Comparison of ENCODE assay signal across 14 cellular contexts in genomic region chr12:102959391-102959790, GRCh38. TPM values are rescaled to one million over a fixed set of nuclear protein-coding genes. Genes with fewer than 3 reads are reported as not detected.
DNase-seq lines count a peak whose midpoint lies in the region; ATAC-seq lines count a peak whose summit lies in the region.
"Had no signal": no experiment of that assay in that cellular context is flagged by ENCODE, and none has a peak within 500 bp of the region (broad histone marks: within the 10 kb centered on the region; RNA-seq: fewer than 3 reads in every experiment).

No MANE protein-coding gene starts in this region.

- H3K36me3 Mint-ChIP-seq in IgD-negative memory B cell (peaks cover under 1% of the 10 kb centered on the region), T-helper 17 cell (ENCODE audit: low read depth) (peaks cover 3% of the 10 kb centered on the region), naive B cell (peaks cover 0 to 13% of the 10 kb centered on the region in 2 donors)

- H3K9me3 Mint-ChIP-seq in IgD-negative memory B cell (peaks cover 5 to 21% (median 10%) of the 10 kb centered on the region in 3 donors), naive B cell (peaks cover 11 to 40% (median 19%) of the 10 kb centered on the region in 7 donors)

- ATAC-seq in T-helper 17 cell (no peak), naive B cell (ENCODE audit: low read depth in 2 of 2) (no peak), HG03139 (IDR thresholded peaks at IDR 0.05; ENCODE audit: unreplicated experiment) (no peak), HG03460 (IDR thresholded peaks at IDR 0.05; ENCODE audit: unreplicated experiment) (no peak)
- ATAC-seq: right cardiac atrium had no signal

- peak; percentile 54 for DNase-seq in NCI-H1092 treated with DMSO at 0.1 percent for 48 hours (lab: John Stamatoyannopoulos, UW)
- no peak for DNase-seq in NCI-H1092 (lab: John Stamatoyannopoulos, UW)
- no peak for DNase-seq in T-helper 17 cell
- no peak for DNase-seq in naive B cell
- no peak for DNase-seq in amniotic stem cell (lab: John Stamatoyannopoulos, UW)
- DNase-seq: activated naive CD4-positive, alpha-beta T cell treated with anti-CD3 and anti-CD28 coated beads, Interleukin-2, amount 50 U/mL, for 16 hours; effector memory CD4-positive, alpha-beta T cell; NCI-H446 treated with DMSO at 0.1 percent for 48 hours; right cardiac atrium had no signal

- H3K27ac Mint-ChIP-seq in IgD-negative memory B cell: peak overlapping the region in 1 of 3 donors; percentile 37
- H3K27ac Mint-ChIP-seq in T-helper 17 cell: no peak overlapping the region
- H3K27ac Mint-ChIP-seq in naive B cell: peak overlapping the region in 1 of 6 donors; percentile 19

- H3K4me3 Mint-ChIP-seq in IgD-negative memory B cell (peak overlapping the region; percentile 55 to 75 (median 66)), T-helper 17 cell (peak overlapping the region; percentile 0), naive B cell (peak overlapping the region; percentile 6 to 80 (median 70))

- H3K9me3 ChIP-seq in T-helper 17 cell (ENCODE audit: control insufficient read depth, low read length, poor library complexity, severe bottlenecking): peaks cover 2% of the 10 kb centered on the region

- peaks cover 18 to 30% (median 19%) of the 10 kb centered on the region in 3 donors for H3K4me1 Mint-ChIP-seq in IgD-negative memory B cell
- peaks cover 4% of the 10 kb centered on the region for H3K4me1 Mint-ChIP-seq in T-helper 17 cell
- peaks cover 26 to 46% (median 29%) of the 10 kb centered on the region in 3 donors for H3K4me1 Mint-ChIP-seq in naive B cell

- H3K27me3 Mint-ChIP-seq in IgD-negative memory B cell (peaks cover 79% of the 10 kb centered on the region), T-helper 17 cell (peaks cover 75% of the 10 kb centered on the region), naive B cell (peaks cover 82 to 94% (median 90%) of the 10 kb centered on the region in 3 donors)

RNA-seq across cellular contexts. Expression of gene ASCL1, which starts 1.9 kb away (rescaled TPM):
- not detected for polyA plus RNA-seq in IgD-negative memory B cell
- total RNA-seq in T-helper 17 cell: not detected
- not detected for polyA plus RNA-seq in naive B cell (ENCODE audit: low read depth in 6 of 6)
- total RNA-seq: A172, liver, right cardiac atrium had no signal
- polyA plus RNA-seq: right cardiac atrium had no signal

RNA-seq across cellular contexts. Expression of gene PAH, which starts 42.3 kb away (rescaled TPM):
- not detected for polyA plus RNA-seq in IgD-negative memory B cell
- 1 to 10 TPM in 1 of 2 donors, under 1 TPM in 1; 0.15 to 1.4 TPM for total RNA-seq in T-helper 17 cell
- not detected for polyA plus RNA-seq in naive B cell (ENCODE audit: low read depth in 6 of 6)
- total RNA-seq: A172 had no signal
- polyA plus RNA-seq: right cardiac atrium had no signal

Comparison
In these comparisons a context has a peak if more than half of its experiments do, and no peak if none do; other contexts are left out.
1. H3K4me3 Mint-ChIP-seq: peak in every context shown above with its lines; median percentile 70 in naive B cell; 66 in IgD-negative memory B cell; 0 in T-helper 17 cell.